Comparison of ENCODE assay signal across 1 cellular context in the genomic region with DNA sequence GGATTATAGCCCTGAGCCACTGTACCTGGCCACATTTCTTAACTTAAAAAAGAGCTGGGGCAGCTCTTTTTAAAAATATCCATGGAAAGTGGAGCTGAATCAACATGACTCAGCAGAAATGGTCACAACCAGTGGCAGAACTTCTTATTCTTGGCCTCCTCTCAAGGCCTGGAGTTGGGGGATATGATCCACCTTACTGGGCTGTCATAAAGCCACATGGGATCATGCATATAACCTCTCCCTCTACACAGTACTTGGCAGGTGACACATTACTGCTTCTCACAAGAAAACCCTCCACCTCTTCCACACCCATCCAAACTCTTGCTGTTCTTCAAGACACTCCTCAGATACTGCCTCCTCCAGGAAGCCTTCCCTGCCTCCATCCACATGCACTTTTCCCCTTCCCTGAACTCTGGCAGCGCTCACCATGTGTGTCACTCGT.
TF ChIP-seq lines count a peak whose summit lies in the region.

No MANE protein-coding gene starts in this region.

TF ChIP-seq in A549, 52 proteins besides CTCF, POLR2A, EP300 and RAD21 (continued from another document):
- TF ChIP-seq, protein P1, sequence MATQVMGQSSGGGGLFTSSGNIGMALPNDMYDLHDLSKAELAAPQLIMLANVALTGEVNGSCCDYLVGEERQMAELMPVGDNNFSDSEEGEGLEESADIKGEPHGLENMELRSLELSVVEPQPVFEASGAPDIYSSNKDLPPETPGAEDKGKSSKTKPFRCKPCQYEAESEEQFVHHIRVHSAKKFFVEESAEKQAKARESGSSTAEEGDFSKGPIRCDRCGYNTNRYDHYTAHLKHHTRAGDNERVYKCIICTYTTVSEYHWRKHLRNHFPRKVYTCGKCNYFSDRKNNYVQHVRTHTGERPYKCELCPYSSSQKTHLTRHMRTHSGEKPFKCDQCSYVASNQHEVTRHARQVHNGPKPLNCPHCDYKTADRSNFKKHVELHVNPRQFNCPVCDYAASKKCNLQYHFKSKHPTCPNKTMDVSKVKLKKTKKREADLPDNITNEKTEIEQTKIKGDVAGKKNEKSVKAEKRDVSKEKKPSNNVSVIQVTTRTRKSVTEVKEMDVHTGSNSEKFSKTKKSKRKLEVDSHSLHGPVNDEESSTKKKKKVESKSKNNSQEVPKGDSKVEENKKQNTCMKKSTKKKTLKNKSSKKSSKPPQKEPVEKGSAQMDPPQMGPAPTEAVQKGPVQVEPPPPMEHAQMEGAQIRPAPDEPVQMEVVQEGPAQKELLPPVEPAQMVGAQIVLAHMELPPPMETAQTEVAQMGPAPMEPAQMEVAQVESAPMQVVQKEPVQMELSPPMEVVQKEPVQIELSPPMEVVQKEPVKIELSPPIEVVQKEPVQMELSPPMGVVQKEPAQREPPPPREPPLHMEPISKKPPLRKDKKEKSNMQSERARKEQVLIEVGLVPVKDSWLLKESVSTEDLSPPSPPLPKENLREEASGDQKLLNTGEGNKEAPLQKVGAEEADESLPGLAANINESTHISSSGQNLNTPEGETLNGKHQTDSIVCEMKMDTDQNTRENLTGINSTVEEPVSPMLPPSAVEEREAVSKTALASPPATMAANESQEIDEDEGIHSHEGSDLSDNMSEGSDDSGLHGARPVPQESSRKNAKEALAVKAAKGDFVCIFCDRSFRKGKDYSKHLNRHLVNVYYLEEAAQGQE (IDR thresholded peaks at IDR 0.05), result no peak
- TF ChIP-seq BHLHE40 (IDR thresholded peaks at IDR 0.05; ENCODE audit: low read depth, low read length), result no peak
